In genomic region chr18:44912740-44913478, GRCh38 we compare ENCODE assay signal across 16 cellular contexts.
"Had no signal": no experiment of that assay in that cellular context is flagged by ENCODE, and none has a peak within 500 bp of the region (broad histone marks: within the 10 kb centered on the region; RNA-seq: fewer than 3 reads in every experiment).

No MANE protein-coding gene starts in this region.

- H3K9me3 ChIP-seq: body of pancreas, esophagus muscularis mucosa, left lung, tibial artery, uterus had no signal

- H3K27me3 ChIP-seq: body of pancreas, esophagus muscularis mucosa, left lung, tibial artery, uterus had no signal

- H3K4me3 ChIP-seq: body of pancreas, esophagus muscularis mucosa, left lung, skin epidermis, tibial artery, uterus had no signal

- H3K4me1 ChIP-seq: uterus had no signal

- H3K36me3 ChIP-seq: esophagus muscularis mucosa, left lung, tibial artery, uterus had no signal

- H3K9me3 Mint-ChIP-seq: activated CD4-positive, alpha-beta memory T cell treated with anti-CD3 and anti-CD28 coated beads for 36 hours; activated T-cell treated with anti-CD3 and anti-CD28 coated beads, Interleukin-2, amount 50 U/mL, for 4 hours; dendritic cell treated with granulocyte-macrophage colony-stimulating factor and Interleukin-4, amounts not matched to agents 40 ng/mL and 50 ng/mL, for 4 days had no signal

- H3K27ac Mint-ChIP-seq: activated CD4-positive, alpha-beta memory T cell treated with anti-CD3 and anti-CD28 coated beads for 36 hours; activated naive CD4-positive, alpha-beta T cell treated with anti-CD3 and anti-CD28 coated beads, Interleukin-2, amount 50 U/mL, for 72 hours; dendritic cell treated with granulocyte-macrophage colony-stimulating factor and Interleukin-4, amounts not matched to agents 40 ng/mL and 50 ng/mL, for 4 days had no signal

- ATAC-seq: activated naive CD4-positive, alpha-beta T cell treated with anti-CD3 and anti-CD28 coated beads, Interleukin-2, amount 50 U/mL, for 72 hours; activated T-cell treated with anti-CD3 and anti-CD28 coated beads, Interleukin-2, amount 50 U/mL, for 4 hours; body of pancreas; left lung had no signal

- H3K36me3 Mint-ChIP-seq: activated CD4-positive, alpha-beta memory T cell treated with anti-CD3 and anti-CD28 coated beads for 36 hours; activated naive CD4-positive, alpha-beta T cell treated with anti-CD3 and anti-CD28 coated beads, Interleukin-2, amount 50 U/mL, for 72 hours had no signal

- H3K4me3 Mint-ChIP-seq: activated CD4-positive, alpha-beta memory T cell treated with anti-CD3 and anti-CD28 coated beads for 36 hours; activated T-cell treated with anti-CD3 and anti-CD28 coated beads, Interleukin-2, amount 50 U/mL, for 4 hours; dendritic cell treated with granulocyte-macrophage colony-stimulating factor and Interleukin-4, amounts not matched to agents 40 ng/mL and 50 ng/mL, for 4 days had no signal

- DNase-seq: activated CD4-positive, alpha-beta memory T cell treated with anti-CD3 and anti-CD28 coated beads for 36 hours; activated effector memory CD4-positive, alpha-beta T cell treated with anti-CD3 and anti-CD28 coated beads, Interleukin-2, amount 50 U/mL, for 16 hours; activated T-cell treated with anti-CD3 and anti-CD28 coated beads, Interleukin-2, amount 50 U/mL, for 4 hours; amniotic stem cell; body of pancreas; cerebellar nuclear complex; glutamatergic neuron; left lung; mesenchymal stem cell; retina; tibial artery; uterus had no signal

- H3K27ac ChIP-seq: body of pancreas, esophagus muscularis mucosa, left lung, tibial artery, uterus had no signal
